Comparison of ENCODE assay signal across 21 cellular contexts in genomic region chr11:36055356-36055755, GRCh38.
"Had no signal": no experiment of that assay in that cellular context is flagged by ENCODE, and none has a peak within 500 bp of the region (broad histone marks: within the 10 kb centered on the region; RNA-seq: fewer than 3 reads in every experiment).

No MANE protein-coding gene starts in this region.

- H3K36me3 Mint-ChIP-seq: activated naive CD4-positive, alpha-beta T cell treated with anti-CD3 and anti-CD28 coated beads, Interleukin-2, amount 10 ng/mL, durations not matched to agents 7 days and 5 days; activated naive CD8-positive, alpha-beta T cell treated with anti-CD3 and anti-CD28 coated beads for 36 hours had no signal

- H3K4me1 Mint-ChIP-seq: activated naive CD4-positive, alpha-beta T cell treated with anti-CD3 and anti-CD28 coated beads, Interleukin-2, amount 10 ng/mL, durations not matched to agents 7 days and 5 days; activated naive CD8-positive, alpha-beta T cell treated with anti-CD3 and anti-CD28 coated beads for 36 hours had no signal

- H3K27ac Mint-ChIP-seq: activated CD8-positive, alpha-beta T cell treated with anti-CD3 and anti-CD28 coated beads for 36 hours; activated naive CD4-positive, alpha-beta T cell treated with anti-CD3 and anti-CD28 coated beads, Interleukin-2, amount 10 ng/mL, durations not matched to agents 7 days and 5 days; activated naive CD8-positive, alpha-beta T cell treated with anti-CD3 and anti-CD28 coated beads for 36 hours; activated T-cell treated with anti-CD3 and anti-CD28 coated beads, Interleukin-2, amount 50 U/mL, for 72 hours; activated T-helper 2 cell treated with anti-CD3 and anti-CD28 coated beads, Interferon-gamma antibody, Interleukin-2, Interleukin-4, amounts not matched to agents 10 μg/mL and 5 μg/mL and 100 μg/mL, durations not matched to agents 14 hours and 24 hours and 36 hours; T-helper 1 cell treated with Interleukin-12 subunit alpha and Interleukin-12 subunit beta and Interleukin-4 antibody, amounts not matched to agents 30 μg/mL and 1 μg/mL, for 36 hours had no signal

- H3K27me3 ChIP-seq: breast epithelium, SJSA1 had no signal

- H3K4me3 Mint-ChIP-seq: activated CD8-positive, alpha-beta T cell treated with anti-CD3 and anti-CD28 coated beads for 36 hours; activated naive CD4-positive, alpha-beta T cell treated with anti-CD3 and anti-CD28 coated beads, Interleukin-2, amount 10 ng/mL, durations not matched to agents 7 days and 5 days; activated naive CD8-positive, alpha-beta T cell treated with anti-CD3 and anti-CD28 coated beads for 36 hours; activated T-cell treated with anti-CD3 and anti-CD28 coated beads, Interleukin-2, amount 50 U/mL, for 72 hours; T-helper 1 cell treated with Interleukin-12 subunit alpha and Interleukin-12 subunit beta and Interleukin-4 antibody, amounts not matched to agents 30 μg/mL and 1 μg/mL, for 36 hours had no signal

- ATAC-seq: activated CD4-positive, CD25-positive, alpha-beta regulatory T cell treated with anti-CD3 and anti-CD28 coated beads, Interleukin-2, amount 50 U/mL, for 24 hours; activated CD8-positive, alpha-beta T cell treated with anti-CD3 and anti-CD28 coated beads for 36 hours; activated T-cell treated with anti-CD3 and anti-CD28 coated beads, Interleukin-2, amount 50 U/mL, for 72 hours had no signal

- H3K4me3 ChIP-seq: breast epithelium, SJSA1 had no signal

- H3K4me1 ChIP-seq: breast epithelium, SJSA1 had no signal

- H3K27ac ChIP-seq: breast epithelium, SJSA1 had no signal

- H3K36me3 ChIP-seq: breast epithelium, SJSA1 had no signal

- H3K9me3 ChIP-seq: SJSA1 had no signal

- DNase-seq: activated CD4-positive, alpha-beta T cell treated with anti-CD3 and anti-CD28 coated beads for 4 hours; activated CD8-positive, alpha-beta memory T cell treated with anti-CD3 and anti-CD28 coated beads, Interleukin-2, amount 50 U/mL, for 4 hours; activated CD8-positive, alpha-beta T cell treated with anti-CD3 and anti-CD28 coated beads for 36 hours; activated gamma-delta T cell treated with Interleukin-2 at 50 U/mL for 16 hours; activated naive CD4-positive, alpha-beta T cell treated with anti-CD3 and anti-CD28 coated beads, Interleukin-2, amount 10 ng/mL, durations not matched to agents 7 days and 5 days; activated naive CD8-positive, alpha-beta T cell treated with anti-CD3 and anti-CD28 coated beads for 36 hours; activated T-cell treated with anti-CD3 and anti-CD28 coated beads, Interleukin-2, amount 50 U/mL, for 72 hours; KG1; NCI-H1048; NCI-H146; NCI-H2029; NCI-H2107; NCI-H2171 treated with DMSO at 0.1 percent for 48 hours; NCI-H510A treated with DMSO at 0.1 percent for 48 hours; NCI-H774; SHP77 had no signal
